ENCODE assay signal across 16 cellular contexts in genomic region chr22:43500792-43501785, GRCh38.
DNase-seq lines count a peak whose midpoint lies in the region; FAIRE-seq and TF ChIP-seq lines count a peak whose summit lies in the region.
"Had no signal": no experiment of that assay in that cellular context is flagged by ENCODE, and none has a peak within 500 bp of the region (broad histone marks: within the 10 kb centered on the region; RNA-seq: fewer than 3 reads in every experiment).

No MANE protein-coding gene starts in this region.

- H4K20me1 ChIP-seq in MM.1S (ENCODE audit: insufficient read depth, low read length) = no peaks in the 10 kb centered on the region

- H3K4me1 ChIP-seq in kidney (ENCODE audit: control insufficient read depth in 1 of 2, insufficient read depth in 1 of 2, low read depth in 1 of 2, low read length in 2 of 2) (no peaks in the 10 kb centered on the region), MM.1S (ENCODE audit: low read length) (no peaks in the 10 kb centered on the region)

- no peaks in the 10 kb centered on the region for H3K79me2 ChIP-seq in MM.1S (ENCODE audit: low read length)

- no peak overlapping the region for H3K9ac ChIP-seq in kidney (ENCODE audit: low read length in 2 of 2)
- H3K9ac ChIP-seq in MM.1S (ENCODE audit: low read length) = no peak overlapping the region

- no peak overlapping the region for H3K4me2 ChIP-seq in MM.1S (ENCODE audit: low read depth, low read length)

- FAIRE-seq in kidney (lab: Jason Lieb, UNC) = no peak
- no peak for FAIRE-seq in frontal cortex (lab: Jason Lieb, UNC)
- FAIRE-seq: A204.1 had no signal

- H3K4me3 ChIP-seq in kidney (ENCODE audit: low read length in 2 of 2) = no peak overlapping the region
- no peak overlapping the region for H3K4me3 ChIP-seq in MM.1S (ENCODE audit: low read length)

- H3K36me3 ChIP-seq in kidney (ENCODE audit: control insufficient read depth in 1 of 2, insufficient read depth in 2 of 2, low read length in 2 of 2) (no peaks in the 10 kb centered on the region), MM.1S (replicated peaks; ENCODE audit: insufficient read depth, low read length) (no peaks in the 10 kb centered on the region)

- H2AFZ ChIP-seq in MM.1S (ENCODE audit: low read length) = no peak overlapping the region

- H3K9me3 ChIP-seq in kidney (ENCODE audit: control insufficient read depth in 1 of 2, low read length in 2 of 2) (no peaks in the 10 kb centered on the region), MM.1S (replicated peaks; ENCODE audit: insufficient read depth, low read length) (no peaks in the 10 kb centered on the region)

- H3F3A ChIP-seq in MM.1S (ENCODE audit: insufficient read depth, low read length) = no peaks in the 10 kb centered on the region

- H3K9me2 ChIP-seq in MM.1S (replicated peaks; ENCODE audit: insufficient read depth, low read length) = no peaks in the 10 kb centered on the region

- DNase-seq in NCI-H69 (lab: John Stamatoyannopoulos, UW) = peak; percentile 62
- no peak for DNase-seq in caudate nucleus (lab: John Stamatoyannopoulos, UW)
- DNase-seq in kidney = peak; percentile 38
- peak; percentile 67 for DNase-seq in posterior vena cava (ENCODE audit: low spot score)
- no peak for DNase-seq in MM.1S
- no peak for DNase-seq in frontal cortex (ENCODE audit: low spot score in 2 of 2)
- DNase-seq in NCI-H1417 treated with DMSO at 0.1 percent for 48 hours (lab: John Stamatoyannopoulos, UW) = no peak
- DNase-seq: C1 segment of cervical spinal cord; Calu3; CD4-positive, alpha-beta T cell; DMS153; DND-41; GF-D8; HCEC 1CT had no signal

- H3K27ac ChIP-seq in caudate nucleus (ENCODE audit: low read depth, low read length) (peak overlapping the region; percentile 13), kidney (ENCODE audit: low read depth in 2 of 2, low read length in 2 of 2) (no peak overlapping the region), MM.1S (ENCODE audit: low read length) (no peak overlapping the region)
- H3K27ac ChIP-seq: HL-60 had no signal

- H3K27me3 ChIP-seq in MM.1S (replicated peaks; ENCODE audit: insufficient read depth, low read length) = peaks cover 12% of the 10 kb centered on the region

- TF ChIP-seq CTCF in kidney (IDR thresholded peaks at IDR 0.05; ENCODE audit: borderline replicate concordance, extremely low read depth, insufficient read depth) = no peak
- no peak for TF ChIP-seq CTCF in MM.1S (IDR thresholded peaks at IDR 0.05; ENCODE audit: low read length)

- intact Hi-C loops in kidney (cut with DNase I) = no loop called here
- intact Hi-C loops in posterior vena cava (cut with DNase I) = no loop called here

Comparison
In these comparisons a context has a peak if more than half of its experiments do, and no peak if none do; other contexts are left out.
1. DNase-seq: peak in NCI-H69 (single experiment), kidney (single experiment) and posterior vena cava (single experiment); none in caudate nucleus (0 of 61), MM.1S (single experiment), frontal cortex (0 of 2) and NCI-H1417 treated with DMSO at 0.1 percent for 48 hours (single experiment).